16 cellular contexts compared by ENCODE assay signal in genomic region chrX:70525733-70526132, GRCh38.
A peak's percentile ranks its signal among the peaks of the same experiment; 100 is the strongest.
DNase-seq lines count a peak whose midpoint lies in the region; ATAC-seq and TF ChIP-seq lines count a peak whose summit lies in the region.
"Had no signal": no experiment of that assay in that cellular context is flagged by ENCODE, and none has a peak within 500 bp of the region (broad histone marks: within the 10 kb centered on the region; RNA-seq: fewer than 3 reads in every experiment).

No MANE protein-coding gene starts in this region.

- no peaks in the 10 kb centered on the region for H4K20me1 ChIP-seq in hepatocyte (ENCODE audit: insufficient read depth, poor library complexity, severe bottlenecking)

- no peak overlapping the region for H3K4me2 ChIP-seq in hepatocyte

- DNase-seq in NCI-H2107 treated with DMSO at 0.1 percent for 48 hours (lab: John Stamatoyannopoulos, UW; ENCODE audit: unreplicated experiment) (peak; percentile 13), NCI-H2107 (lab: John Stamatoyannopoulos, UW) (no peak), NCI-H2196 (lab: John Stamatoyannopoulos, UW; ENCODE audit: unreplicated experiment) (peak; percentile 58), hepatocyte (ENCODE audit: low spot score) (peak; percentile 46), activated gamma-delta T cell (lab: John Stamatoyannopoulos, UW) (no peak), NCI-H2081 treated with DMSO at 0.1 percent for 48 hours (lab: John Stamatoyannopoulos, UW) (no peak)
- DNase-seq: activated CD4-positive, alpha-beta T cell treated with anti-CD3 and anti-CD28 coated beads, Interleukin-2, amount 10 ng/mL, durations not matched to agents 7 days and 5 days; CD4-positive, CD25-positive, alpha-beta regulatory T cell; left cardiac atrium; NCI-H1048; NCI-H2227 treated with DMSO at 0.1 percent for 48 hours; OCI-M1; SJCRH30 had no signal

- H3K27ac ChIP-seq in hepatocyte, result no peak overlapping the region
- H3K27ac ChIP-seq: coronary artery, SJCRH30 had no signal

- 52% methylated on average over 8 of the region's 8 CpGs for WGBS in hepatocyte (ENCODE audit: low lambda C conversion rate, missing lambda C conversion rate)

- H3K9me2 ChIP-seq in hepatocyte (replicated peaks; ENCODE audit: insufficient read depth), result no peaks in the 10 kb centered on the region

- H3K9me3 ChIP-seq in hepatocyte (ENCODE audit: low read depth), result no peaks in the 10 kb centered on the region
- H3K9me3 ChIP-seq: SJCRH30 had no signal

- no peaks in the 10 kb centered on the region for H3K79me2 ChIP-seq in hepatocyte

- H3K36me3 ChIP-seq in hepatocyte (replicated peaks; ENCODE audit: insufficient read depth, low read depth), result no peaks in the 10 kb centered on the region
- H3K36me3 ChIP-seq: SJCRH30 had no signal

- H3K4me1 ChIP-seq in hepatocyte (ENCODE audit: insufficient read depth), result no peaks in the 10 kb centered on the region
- H3K4me1 ChIP-seq: SJCRH30 had no signal

- no peak for TF ChIP-seq CTCF in hepatocyte (IDR thresholded peaks at IDR 0.05; ENCODE audit: poor library complexity)

- ATAC-seq in HG02678 (IDR thresholded peaks at IDR 0.05; ENCODE audit: unreplicated experiment) (no peak), GM21515 (IDR thresholded peaks at IDR 0.05; ENCODE audit: unreplicated experiment) (no peak)
- ATAC-seq: left cardiac atrium had no signal

- H2AFZ ChIP-seq in hepatocyte, result no peak overlapping the region

- no peak overlapping the region for H3K4me3 ChIP-seq in hepatocyte
- H3K4me3 ChIP-seq: coronary artery, SJCRH30 had no signal

- H3K27me3 ChIP-seq in hepatocyte, result no peaks in the 10 kb centered on the region
- H3K27me3 ChIP-seq: SJCRH30 had no signal

Comparison
In these comparisons a context has a peak if more than half of its experiments do, and no peak if none do; other contexts are left out.
1. DNase-seq: peak in NCI-H2107 treated with DMSO at 0.1 percent for 48 hours (single experiment), NCI-H2196 (single experiment) and hepatocyte (single experiment); none in NCI-H2107 (single experiment), activated gamma-delta T cell (single experiment) and NCI-H2081 treated with DMSO at 0.1 percent for 48 hours (single experiment).